Comparison of ENCODE assay signal across 13 cellular contexts in genomic region chr16:3839402-3840184, GRCh38. TPM values are rescaled to one million over a fixed set of nuclear protein-coding genes. Genes with fewer than 3 reads are reported as not detected.
A peak's percentile ranks its signal among the peaks of the same experiment; 100 is the strongest.
DNase-seq lines count a peak whose midpoint lies in the region; ATAC-seq, FAIRE-seq and TF ChIP-seq lines count a peak whose summit lies in the region.
"Had no signal": no experiment of that assay in that cellular context is flagged by ENCODE, and none has a peak within 500 bp of the region (broad histone marks: within the 10 kb centered on the region; RNA-seq: fewer than 3 reads in every experiment).

No MANE protein-coding gene starts in this region.

- H3K27ac ChIP-seq in breast epithelium (no peak overlapping the region), K562 (ENCODE audit: extremely low read depth, low read depth, low read length) (no peak overlapping the region)
- H3K27ac ChIP-seq: BLaER1 treated with 17β-estradiol and CSF1 and Interleukin-3, amounts not matched to agents 10 nM and 100 nM had no signal

- in situ Hi-C loops in K562 (cut with MboI) = no loop called here
- in situ Hi-C loops in GM13976 (cut with MboI; ENCODE audit: low sequenced_read_pairs, unreplicated experiment) = no loop called here

- intact Hi-C loops in MCF 10A (cut with micrococcal nuclease) (no loop called here), breast epithelium (cut with DNase I; ENCODE audit: low total_unique reads) (no loop called here), K562 (cut with micrococcal nuclease) (no loop called here)

- H3K4me3 Mint-ChIP-seq in MCF 10A (ENCODE audit: unreplicated experiment) (no peak overlapping the region), memory B cell (no peak overlapping the region)
- H3K4me3 Mint-ChIP-seq in stimulated activated memory B cell treated with anti-CD40 and anti-IgM and Interleukin-4, amounts not matched to agents 10 μg/mL and 1 μg/mL and 100 μg/mL, for 72 hours = no peak overlapping the region

- POLR2A ChIA-PET in MCF 10A (lab: Yijun Ruan, JAX) = interaction anchor here (0.5 to 1.4 kb wide), 4 partner anchors 9 to 657 kb away, joined by 3 to 9 read pairs (median 4); no protein-coding TSS in a partner anchor
- POLR2A ChIA-PET in K562 (lab: Yijun Ruan, JAX) = no interaction called here

- no peak overlapping the region for H3K9ac ChIP-seq in K562 (ENCODE audit: insufficient read depth in 1 of 2, low read depth in 2 of 2, low read length in 2 of 2)
- H3K9ac ChIP-seq: BLaER1 treated with 17β-estradiol and CSF1 and Interleukin-3, amounts not matched to agents 10 nM and 100 nM had no signal

- peaks cover 19% of the 10 kb centered on the region for H3K4me1 Mint-ChIP-seq in MCF 10A (ENCODE audit: insufficient read depth, unreplicated experiment)
- H3K4me1 Mint-ChIP-seq in memory B cell = peaks cover 17% of the 10 kb centered on the region
- H3K4me1 Mint-ChIP-seq in stimulated activated memory B cell treated with anti-CD40 and anti-IgM and Interleukin-4, amounts not matched to agents 10 μg/mL and 1 μg/mL and 100 μg/mL, for 72 hours = peaks cover 39% of the 10 kb centered on the region

- no peak for TF ChIP-seq RAD21 in K562 (CRISPR knock-in tag; conservative IDR thresholded peaks at IDR 0.05 in 1 of 2, IDR thresholded peaks at IDR 0.05 in 1 of 2)

- H3K4me2 ChIP-seq in K562 (ENCODE audit: insufficient read depth, low read length) = no peak overlapping the region

- peak overlapping the region; percentile 63 for H3K27ac Mint-ChIP-seq in MCF 10A (ENCODE audit: low read depth, unreplicated experiment)
- peak overlapping the region; percentile 55 for H3K27ac Mint-ChIP-seq in memory B cell
- peak overlapping the region; percentile 51 for H3K27ac Mint-ChIP-seq in stimulated activated memory B cell treated with anti-CD40 and anti-IgM and Interleukin-4, amounts not matched to agents 10 μg/mL and 1 μg/mL and 100 μg/mL, for 72 hours

- H2AFZ ChIP-seq in K562 (ENCODE audit: low read depth, low read length) = no peak overlapping the region

- CTCF ChIA-PET in MCF 10A (lab: Yijun Ruan, JAX) (no interaction called here), K562 (lab: Yijun Ruan, JAX; ENCODE audit: low intra/inter-chr PET ratio) (no interaction called here)

- H3K36me3 ChIP-seq in breast epithelium (no peaks in the 10 kb centered on the region), K562 (ENCODE audit: control insufficient read depth, insufficient read depth, low read length) (no peaks in the 10 kb centered on the region)

- no TSS peak for BruUV-seq in MCF 10A (replicated peaks; lab: Mats Ljungman, UMichigan)
- BruUV-seq in K562 (replicated peaks; lab: Mats Ljungman, UMichigan) = no TSS peak

- H3K79me2 ChIP-seq in K562 (ENCODE audit: control insufficient read depth, insufficient read depth, low read length) = peaks cover 56% of the 10 kb centered on the region

- no peak for ATAC-seq in K562
- no peak for ATAC-seq in memory B cell (ENCODE audit: low read depth)
- ATAC-seq in stimulated activated memory B cell treated with anti-CD40 and anti-IgM and Interleukin-4, amounts not matched to agents 10 μg/mL and 1 μg/mL and 100 μg/mL, for 72 hours = no peak

- H3K27me3 Mint-ChIP-seq in MCF 10A (ENCODE audit: insufficient read depth, unreplicated experiment) = no peaks in the 10 kb centered on the region
- no peaks in the 10 kb centered on the region for H3K27me3 Mint-ChIP-seq in memory B cell
- no peaks in the 10 kb centered on the region for H3K27me3 Mint-ChIP-seq in stimulated activated memory B cell treated with anti-CD40 and anti-IgM and Interleukin-4, amounts not matched to agents 10 μg/mL and 1 μg/mL and 100 μg/mL, for 72 hours

- no peak for TF ChIP-seq POLR2A in breast epithelium (IDR thresholded peaks at IDR 0.05)
- TF ChIP-seq POLR2A in K562 (conservative IDR thresholded peaks at IDR 0.05) = no peak

- DNase-seq in MCF 10A (ENCODE audit: unreplicated experiment) (no peak), breast epithelium (ENCODE audit: low spot score in 2 of 2) (no peak), K562 (ENCODE audit: extremely low read depth in 1 of 4, low spot score in 3 of 4) (no peak), memory B cell (ENCODE audit: low spot score in 2 of 2) (no peak), NCI-H526 (lab: John Stamatoyannopoulos, UW) (no peak), GM13976 (ENCODE audit: low spot score) (no peak), NCI-H146 (lab: John Stamatoyannopoulos, UW) (no peak)
- DNase-seq: 8988T, Kasumi-1, NCI-H2029, NCI-H524 treated with DMSO at 0.1 percent for 48 hours had no signal

- TF ChIP-seq CTCF in MCF 10A (IDR thresholded peaks at IDR 0.05; ENCODE audit: unreplicated experiment) (no peak), breast epithelium (IDR thresholded peaks at IDR 0.05) (no peak), K562 (IDR thresholded peaks at IDR 0.05 in 2 of 3, conservative IDR thresholded peaks at IDR 0.05 in 1 of 3; ENCODE audit: insufficient read depth in 2 of 3, low read depth in 1 of 3, low read length in 3 of 3) (no peak), GM13976 (IDR thresholded peaks at IDR 0.05; ENCODE audit: borderline replicate concordance, control extremely low read depth, extremely low read depth, insufficient read depth, missing control alignments) (no peak)

- no peaks in the 10 kb centered on the region for H4K20me1 ChIP-seq in K562 (replicated peaks; ENCODE audit: control insufficient read depth, insufficient read depth, low read length)

- WGBS in K562 (ENCODE audit: insufficient coverage, low coverage, missing lambda C conversion rate) = 88% methylated on average over 2 of the region's 4 CpGs

- no peaks in the 10 kb centered on the region for H3K9me1 ChIP-seq in K562 (ENCODE audit: control insufficient read depth, insufficient read depth, low read length)

- no peak overlapping the region for H3K4me3 ChIP-seq in breast epithelium
- no peak overlapping the region for H3K4me3 ChIP-seq in K562
- H3K4me3 ChIP-seq: BLaER1 treated with 17β-estradiol and CSF1 and Interleukin-3, amounts not matched to agents 10 nM and 100 nM had no signal

- H3K36me3 Mint-ChIP-seq in MCF 10A (ENCODE audit: insufficient read depth, unreplicated experiment) (peaks cover 14% of the 10 kb centered on the region), memory B cell (peaks cover 8% of the 10 kb centered on the region)
- H3K36me3 Mint-ChIP-seq in stimulated activated memory B cell treated with anti-CD40 and anti-IgM and Interleukin-4, amounts not matched to agents 10 μg/mL and 1 μg/mL and 100 μg/mL, for 72 hours = peaks cover 18% of the 10 kb centered on the region

- H3K9me3 Mint-ChIP-seq in MCF 10A (ENCODE audit: unreplicated experiment) (no peaks in the 10 kb centered on the region), memory B cell (no peaks in the 10 kb centered on the region)
- H3K9me3 Mint-ChIP-seq in stimulated activated memory B cell treated with anti-CD40 and anti-IgM and Interleukin-4, amounts not matched to agents 10 μg/mL and 1 μg/mL and 100 μg/mL, for 72 hours = no peaks in the 10 kb centered on the region

- H3K27me3 ChIP-seq in breast epithelium (no peaks in the 10 kb centered on the region), K562 (ENCODE audit: control insufficient read depth in 2 of 2, insufficient read depth in 2 of 2, low read length in 2 of 2) (no peaks in the 10 kb centered on the region)
- H3K27me3 ChIP-seq: BLaER1 treated with 17β-estradiol and CSF1 and Interleukin-3, amounts not matched to agents 10 nM and 100 nM had no signal

- H3K4me1 ChIP-seq in breast epithelium = peaks cover 3 to 7% of the 10 kb centered on the region in 2 donors
- peaks cover 0 to 8% of the 10 kb centered on the region in 2 experiments; a peak in 3 of 5 replicates for H3K4me1 ChIP-seq in K562 (replicated peaks in 1 of 2; ENCODE audit: control insufficient read depth in 2 of 2, insufficient read depth in 2 of 2, low read length in 2 of 2)

- H3K9me3 ChIP-seq in breast epithelium (no peaks in the 10 kb centered on the region), K562 (replicated peaks; ENCODE audit: control insufficient read depth, insufficient read depth, low read depth, low read length) (no peaks in the 10 kb centered on the region)

- TF ChIP-seq EP300 in K562 (IDR thresholded peaks at IDR 0.05; ENCODE audit: low read length) = no peak

- no peak for FAIRE-seq in K562 (lab: Jason Lieb, UNC)

TF ChIP-seq in K562, 482 proteins besides CTCF, POLR2A, EP300 and RAD21 (continues in another document):
- no peak for TF ChIP-seq PRMT5 (CRISPR knock-in tag; IDR thresholded peaks at IDR 0.05)
- TF ChIP-seq SMC3 (conservative IDR thresholded peaks at IDR 0.05; ENCODE audit: insufficient read depth, low read depth, low read length) = no peak
- no peak for TF ChIP-seq MECOM (CRISPR knock-in tag; IDR thresholded peaks at IDR 0.05)
- TF ChIP-seq ZNF124 (CRISPR knock-in tag; IDR thresholded peaks at IDR 0.05) = no peak

RNA-seq across cellular contexts. Expression of gene CREBBP, which starts 40.9 kb away (rescaled TPM):
- total RNA-seq in MCF 10A (2022) (73.7 and 74.0 TPM in 2 replicates), breast epithelium (10 to 100 TPM; 61.6 to 82.6 (median 69.5) TPM), K562 (2014; rRNA removed) (9.4 and 9.7 TPM in 2 replicates), K562 (2014; rRNA removed; fragmentation: Illumina TruSeq; extraction: Trizol) (5.6 and 8.9 TPM in 2 replicates), K562 (2015; rRNA removed; fragmentation: Illumina TruSeq; extraction: Trizol) (5.4 and 6.3 TPM in 2 replicates), K562 (2021) (22.3 and 24.8 TPM in 2 replicates)
- 118 and 129 TPM in 2 replicates for total RNA-seq in K562 (2011; cell fraction: chromatin; rRNA removed; ENCODE audit: low replicate concordance)
- 52.7 and 61.3 TPM in 2 replicates for total RNA-seq in K562 (2011; cell fraction: nucleolus; rRNA removed)
- total RNA-seq in K562 (2011; cell fraction: nucleoplasm; rRNA removed) = 58.0 and 84.6 TPM in 2 replicates
- polyA plus RNA-seq in K562 (2011; rRNA removed) (2.6 and 4.1 TPM in 2 replicates), K562 (2014; fragmentation: Illumina TruSeq; extraction: Trizol) (13.2 and 13.8 TPM in 2 replicates), K562 (2014; fragmentation: Nextera tagmentation; extraction: Ambion mirVana) (1 to 10 TPM in 1 of 2 experiments, under 1 TPM in 1; 0.70 to 2.5 TPM), K562 (2014; rRNA removed) (6.8 and 7.4 TPM in 2 replicates)
- 2.6 and 2.8 TPM in 2 replicates for polyA plus RNA-seq in K562 (2011; cell fraction: cytosol; rRNA removed)
- 12.7 and 15.9 TPM in 2 replicates for polyA plus RNA-seq in K562 (2011; cell fraction: nucleus; rRNA removed)
- 8.9 and 10.8 TPM in 2 replicates for polyA plus RNA-seq in K562 (2012)
- polyA minus RNA-seq in K562 (2011; rRNA and poly(A)+ RNA removed) = 9.9 and 15.2 TPM in 2 replicates
- polyA minus RNA-seq in K562 (2011; cell fraction: cytosol; rRNA and poly(A)+ RNA removed) = 20.4 and 22.6 TPM in 2 replicates
- 16.2 and 23.5 TPM in 2 replicates for polyA minus RNA-seq in K562 (2011; cell fraction: nucleus; rRNA and poly(A)+ RNA removed)
